ENCODE assay signal across 1 cellular context in genomic region chr12:124632510-124632909, GRCh38.
TF ChIP-seq lines count a peak whose summit lies in the region.

No MANE protein-coding gene starts in this region.

TF ChIP-seq in HepG2, 621 proteins besides CTCF, POLR2A, EP300 and RAD21 (continued from another document):
- TF ChIP-seq ZNF75D (CRISPR knock-in tag; IDR thresholded peaks at IDR 0.05; ENCODE audit: borderline replicate concordance) (no peak), ZBTB42 (CRISPR knock-in tag; IDR thresholded peaks at IDR 0.05) (no peak), ATM (IDR thresholded peaks at IDR 0.05; ENCODE audit: borderline replicate concordance) (no peak), ZSCAN9 (CRISPR knock-in tag; IDR thresholded peaks at IDR 0.05; ENCODE audit: borderline replicate concordance) (no peak), PAF1 (CRISPR knock-in tag; IDR thresholded peaks at IDR 0.05) (no peak), CCAR2 (optimal IDR thresholded peaks at IDR 0.05; ENCODE audit: low read depth, low read length) (no peak), SRSF4 (IDR thresholded peaks at IDR 0.05; ENCODE audit: low read depth, low read length, poor library complexity, severe bottlenecking) (no peak)
